9 cellular contexts compared by ENCODE assay signal in genomic region chr15:92821491-92822116, GRCh38.
DNase-seq lines count a peak whose midpoint lies in the region; ATAC-seq and TF ChIP-seq lines count a peak whose summit lies in the region.
"Had no signal": no experiment of that assay in that cellular context is flagged by ENCODE, and none has a peak within 500 bp of the region (broad histone marks: within the 10 kb centered on the region; RNA-seq: fewer than 3 reads in every experiment).

No MANE protein-coding gene starts in this region.

- no peaks in the 10 kb centered on the region for H3K27me3 Mint-ChIP-seq in activated CD8-positive, alpha-beta memory T cell treated with anti-CD3 and anti-CD28 coated beads, Interleukin-2, amount 10 ng/mL, durations not matched to agents 7 days and 5 days
- H3K27me3 Mint-ChIP-seq in glutamatergic neuron (ENCODE audit: unreplicated experiment): peaks cover 6% of the 10 kb centered on the region

- 85 to 92% methylated on average over 5 of the region's 5 CpGs for WGBS in thyroid gland, 2 donors

- no peaks in the 10 kb centered on the region for H4K20me1 ChIP-seq in SU-DHL-6 (ENCODE audit: low read depth, low read length)

- peak overlapping the region; percentile 66 for H2AFZ ChIP-seq in SU-DHL-6 (ENCODE audit: low read depth, low read length, severe bottlenecking)

- H3K4me1 Mint-ChIP-seq in activated CD8-positive, alpha-beta memory T cell treated with anti-CD3 and anti-CD28 coated beads, Interleukin-2, amount 10 ng/mL, durations not matched to agents 7 days and 5 days: peaks cover 56% of the 10 kb centered on the region
- H3K4me1 Mint-ChIP-seq in glutamatergic neuron (ENCODE audit: low read depth, unreplicated experiment): peaks cover 36% of the 10 kb centered on the region

- H3K27me3 ChIP-seq in SU-DHL-6 (ENCODE audit: low read length) (no peaks in the 10 kb centered on the region), thyroid gland (no peaks in the 10 kb centered on the region)

- ATAC-seq in activated CD8-positive, alpha-beta memory T cell treated with anti-CD3 and anti-CD28 coated beads, Interleukin-2, amount 10 ng/mL, durations not matched to agents 7 days and 5 days: peak; percentile 18
- no peak for ATAC-seq in HG03354 (IDR thresholded peaks at IDR 0.05; ENCODE audit: poor library complexity, severe bottlenecking, unreplicated experiment)

- H3K36me3 Mint-ChIP-seq in activated CD8-positive, alpha-beta memory T cell treated with anti-CD3 and anti-CD28 coated beads, Interleukin-2, amount 10 ng/mL, durations not matched to agents 7 days and 5 days: no peaks in the 10 kb centered on the region
- no peaks in the 10 kb centered on the region for H3K36me3 Mint-ChIP-seq in glutamatergic neuron (ENCODE audit: unreplicated experiment)

- H3K9ac ChIP-seq in SU-DHL-6 (ENCODE audit: low read length): peak overlapping the region; percentile 27; the same call in 1 of the 2 replicates

- TF ChIP-seq POLR2A in thyroid gland (IDR thresholded peaks at IDR 0.05): no peak

- H3K4me3 Mint-ChIP-seq in activated CD8-positive, alpha-beta memory T cell treated with anti-CD3 and anti-CD28 coated beads, Interleukin-2, amount 10 ng/mL, durations not matched to agents 7 days and 5 days: peak overlapping the region; percentile 47
- H3K4me3 Mint-ChIP-seq in glutamatergic neuron (ENCODE audit: unreplicated experiment): peak overlapping the region; percentile 26

- H3K4me3 ChIP-seq in SU-DHL-6 (ENCODE audit: insufficient read depth, low read length, poor library complexity, severe bottlenecking) (no peak overlapping the region), thyroid gland (replicated peaks in 1 of 3) (no peak overlapping the region)

- peaks cover 40% of the 10 kb centered on the region for H3F3A ChIP-seq in SU-DHL-6 (ENCODE audit: insufficient read depth)

- H3K9me3 Mint-ChIP-seq in activated CD8-positive, alpha-beta memory T cell treated with anti-CD3 and anti-CD28 coated beads, Interleukin-2, amount 10 ng/mL, durations not matched to agents 7 days and 5 days (ENCODE audit: low read depth): no peaks in the 10 kb centered on the region
- H3K9me3 Mint-ChIP-seq in glutamatergic neuron (ENCODE audit: unreplicated experiment): peaks cover 1% of the 10 kb centered on the region

- peak overlapping the region; percentile 37 for H3K4me2 ChIP-seq in SU-DHL-6 (ENCODE audit: low read depth, low read length, poor library complexity, severe bottlenecking)

- H3K27ac Mint-ChIP-seq in activated CD8-positive, alpha-beta memory T cell treated with anti-CD3 and anti-CD28 coated beads, Interleukin-2, amount 10 ng/mL, durations not matched to agents 7 days and 5 days: peak overlapping the region; percentile 52
- peak overlapping the region; percentile 36 for H3K27ac Mint-ChIP-seq in glutamatergic neuron (ENCODE audit: unreplicated experiment)

- no peak for TF ChIP-seq CTCF in SU-DHL-6 (IDR thresholded peaks at IDR 0.05; ENCODE audit: insufficient read depth, low read length, poor library complexity, severe bottlenecking)
- TF ChIP-seq CTCF in glutamatergic neuron (IDR thresholded peaks at IDR 0.05; ENCODE audit: partially characterized antibody, unreplicated experiment): no peak
- no peak for TF ChIP-seq CTCF in thyroid gland (IDR thresholded peaks at IDR 0.05)

- no peaks in the 10 kb centered on the region for H3K79me2 ChIP-seq in SU-DHL-6 (ENCODE audit: insufficient read depth, low read length)

- no peaks in the 10 kb centered on the region for H3K36me3 ChIP-seq in SU-DHL-6 (ENCODE audit: low read length)
- H3K36me3 ChIP-seq in thyroid gland: no peaks in the 10 kb centered on the region

- no peak for DNase-seq in activated CD8-positive, alpha-beta memory T cell treated with anti-CD3 and anti-CD28 coated beads, Interleukin-2, amount 10 ng/mL, durations not matched to agents 7 days and 5 days
- DNase-seq in activated CD8-positive, alpha-beta memory T cell treated with anti-CD3 and anti-CD28 coated beads, Interleukin-2, amount 50 U/mL, for 4 hours: no peak
- no peak for DNase-seq in glutamatergic neuron
- no peak for DNase-seq in thyroid gland
- DNase-seq in NCI-H2196 treated with DMSO at 0.1 percent for 48 hours (lab: John Stamatoyannopoulos, UW; ENCODE audit: unreplicated experiment): no peak
- DNase-seq in GM19240 (ENCODE audit: insufficient read length, low spot score): no peak
- DNase-seq: GF-D8 had no signal

- intact Hi-C loops in thyroid gland (cut with DNase I): no loop called here

- peak overlapping the region; percentile 58 for H3K27ac ChIP-seq in SU-DHL-6 (ENCODE audit: low read depth, low read length)
- H3K27ac ChIP-seq in thyroid gland: peak overlapping the region in 2 of 3 donors; percentile 13 to 81

- H3K9me3 ChIP-seq in SU-DHL-6 (ENCODE audit: insufficient read depth, low read length): no peaks in the 10 kb centered on the region
- H3K9me3 ChIP-seq in thyroid gland: no peaks in the 10 kb centered on the region

- H3K9me2 ChIP-seq in SU-DHL-6 (replicated peaks; ENCODE audit: insufficient read depth, low read length): no peaks in the 10 kb centered on the region

- CTCF ChIA-PET in activated CD8-positive, alpha-beta memory T cell treated with anti-CD3 and anti-CD28 coated beads, Interleukin-2, amount 10 ng/mL, durations not matched to agents 7 days and 5 days (lab: Charles Lee): interaction anchor here (0.7 to 5.7 kb wide), 9 partner anchors 9 to 96 kb away, joined by 3 to 48 read pairs (median 4); no protein-coding TSS in a partner anchor

- peaks cover 17 to 21% of the 10 kb centered on the region in 2 donors for H3K4me1 ChIP-seq in thyroid gland
